ENCODE assay signal across 19 cellular contexts in genomic region chr11:6895010-6895409, GRCh38. TPM values are rescaled to one million over a fixed set of nuclear protein-coding genes. Genes with fewer than 3 reads are reported as not detected.
DNase-seq lines count a peak whose midpoint lies in the region; ATAC-seq, FAIRE-seq and TF ChIP-seq lines count a peak whose summit lies in the region.
"Had no signal": no experiment of that assay in that cellular context is flagged by ENCODE, and none has a peak within 500 bp of the region (broad histone marks: within the 10 kb centered on the region; RNA-seq: fewer than 3 reads in every experiment).

No MANE protein-coding gene starts in this region.

- no peaks in the 10 kb centered on the region for H3K27me3 Mint-ChIP-seq in GM23338 (ENCODE audit: insufficient read depth, low read depth, poor library complexity)

- H3K9me2 ChIP-seq in GM23338 (ENCODE audit: insufficient read depth): no peaks in the 10 kb centered on the region

- no peaks in the 10 kb centered on the region for H3K27me3 ChIP-seq in GM23338 (ENCODE audit: insufficient read depth)
- H3K27me3 ChIP-seq: testis had no signal

- TF ChIP-seq POLR2A in GM12892 (IDR thresholded peaks at IDR 0.05; ENCODE audit: low read depth, low read length): no peak

- H3K4me3 ChIP-seq in GM23338: no peak overlapping the region
- H3K4me3 ChIP-seq: PC-9, testis had no signal

- H3K79me2 ChIP-seq in GM23338 (replicated peaks; ENCODE audit: insufficient read depth): no peaks in the 10 kb centered on the region

- H3K4me3 Mint-ChIP-seq in GM23338: no peak overlapping the region
- H3K4me3 Mint-ChIP-seq: activated naive CD8-positive, alpha-beta T cell treated with anti-CD3 and anti-CD28 coated beads for 36 hours; T-helper 17 cell had no signal

- TF ChIP-seq CTCF in GM23338 (conservative IDR thresholded peaks at IDR 0.05; ENCODE audit: low read depth in 2 of 2): no peak

- no peak overlapping the region for H2AFZ ChIP-seq in GM23338
- H2AFZ ChIP-seq: PC-9 had no signal

- H4K20me1 ChIP-seq in GM23338 (replicated peaks; ENCODE audit: insufficient read depth): no peaks in the 10 kb centered on the region

- FAIRE-seq in GM12892 (lab: Jason Lieb, UNC): peak; percentile 83
- FAIRE-seq: colon had no signal

- H3K36me3 ChIP-seq in GM23338 (ENCODE audit: insufficient read depth): no peaks in the 10 kb centered on the region

- H3K27ac Mint-ChIP-seq in GM23338: no peak overlapping the region
- H3K27ac Mint-ChIP-seq: activated naive CD8-positive, alpha-beta T cell treated with anti-CD3 and anti-CD28 coated beads for 36 hours; T-helper 17 cell had no signal

- no peaks in the 10 kb centered on the region for H3K36me3 Mint-ChIP-seq in GM23338 (ENCODE audit: low read depth)
- H3K36me3 Mint-ChIP-seq: activated naive CD8-positive, alpha-beta T cell treated with anti-CD3 and anti-CD28 coated beads for 36 hours had no signal

- no peak overlapping the region for H3K27ac ChIP-seq in GM23338 (ENCODE audit: low read depth)
- H3K27ac ChIP-seq: PC-9, testis had no signal

- intact Hi-C loops in posterior vena cava (cut with DNase I): no loop called here

- no peaks in the 10 kb centered on the region for H3K4me1 Mint-ChIP-seq in GM23338
- H3K4me1 Mint-ChIP-seq: activated naive CD8-positive, alpha-beta T cell treated with anti-CD3 and anti-CD28 coated beads for 36 hours; T-helper 17 cell had no signal

- DNase-seq in GM12892 (ENCODE audit: insufficient read length): no peak
- no peak for DNase-seq in DMS 273 (lab: John Stamatoyannopoulos, UW; ENCODE audit: unreplicated experiment)
- no peak for DNase-seq in GF-D8 (lab: John Stamatoyannopoulos, UW)
- no peak for DNase-seq in posterior vena cava (ENCODE audit: low spot score)
- DNase-seq in GM23338 (ENCODE audit: low spot score): no peak
- DNase-seq: activated CD4-positive, alpha-beta T cell treated with anti-CD3 and anti-CD28 coated beads, Interleukin-2, amount 50 U/mL, for 1 hour; activated naive CD8-positive, alpha-beta T cell treated with anti-CD3 and anti-CD28 coated beads for 36 hours; NCI-H1930; PC-9; T-helper 17 cell; testis had no signal

- H3F3A ChIP-seq in GM23338 (replicated peaks; ENCODE audit: low read depth): no peaks in the 10 kb centered on the region

- ATAC-seq in GM19438 (IDR thresholded peaks at IDR 0.05; ENCODE audit: low read depth, unreplicated experiment) (peak; percentile 72), HG02759 (IDR thresholded peaks at IDR 0.05; ENCODE audit: unreplicated experiment) (peak; percentile 81), HG03442 (IDR thresholded peaks at IDR 0.05; ENCODE audit: unreplicated experiment) (peak; percentile 92), GM23338 (no peak)
- ATAC-seq: T-helper 17 cell had no signal

- H3K9me3 Mint-ChIP-seq in GM23338: no peaks in the 10 kb centered on the region
- H3K9me3 Mint-ChIP-seq: activated naive CD8-positive, alpha-beta T cell treated with anti-CD3 and anti-CD28 coated beads for 36 hours had no signal

- H3K4me2 ChIP-seq in GM23338: no peak overlapping the region
- H3K4me2 ChIP-seq: PC-9 had no signal

- no peaks in the 10 kb centered on the region for H3K4me1 ChIP-seq in GM23338 (ENCODE audit: insufficient read depth)
- H3K4me1 ChIP-seq: testis had no signal

TF ChIP-seq in GM23338, 12 proteins besides CTCF, POLR2A, EP300 and RAD21 (continues in another document):
- no peak for TF ChIP-seq ZNF462 (CRISPR knock-in tag; IDR thresholded peaks at IDR 0.05)

RNA-seq across cellular contexts. Expression of gene OR2D2, which starts 2.7 kb away (rescaled TPM):
- polyA plus RNA-seq in GM12892 (2012; ENCODE audit: missing spikeins): not detected
- not detected for total RNA-seq in posterior vena cava
- total RNA-seq in GM23338 (2014; rRNA removed; shearing (Covaris generic)): 0.24 and 1.3 TPM in 2 replicates
- polyA plus RNA-seq in GM23338 (2016; fragmentation: Nextera tagmentation; extraction: Ambion mirVana): 0.24 TPM in 1 of 2 replicates, not detected in the other
- total RNA-seq: activated naive CD8-positive, alpha-beta T cell treated with anti-CD3 and anti-CD28 coated beads for 36 hours; PC-9; T-helper 17 cell had no signal
- polyA plus RNA-seq: AG04450, fibroblast of lung had no signal

RNA-seq across cellular contexts. Expression of gene OR10A4, which starts 18.6 kb away (rescaled TPM):
- polyA plus RNA-seq in GM12892 (2012; ENCODE audit: missing spikeins): not detected
- not detected for total RNA-seq in posterior vena cava
- total RNA-seq in GM23338 (2014; rRNA removed; shearing (Covaris generic)): not detected in 2 replicates
- 0.21 TPM in 1 of 2 replicates, not detected in the other for polyA plus RNA-seq in GM23338 (2016; fragmentation: Nextera tagmentation; extraction: Ambion mirVana)
- total RNA-seq: activated naive CD8-positive, alpha-beta T cell treated with anti-CD3 and anti-CD28 coated beads for 36 hours; fibroblast of lung; mononuclear cell; PC-9; renal cortical epithelial cell; T-helper 17 cell; testis had no signal
- polyA plus RNA-seq: AG04450, fibroblast of lung had no signal

RNA-seq across cellular contexts. Expression of gene OR2D3, which starts 25.8 kb away (rescaled TPM):
- not detected for polyA plus RNA-seq in GM12892 (2012; ENCODE audit: missing spikeins)
- not detected for total RNA-seq in posterior vena cava
- not detected in 2 replicates for total RNA-seq in GM23338 (2014; rRNA removed; shearing (Covaris generic))
- 0.21 and 0.65 TPM in 2 replicates for polyA plus RNA-seq in GM23338 (2016; fragmentation: Nextera tagmentation; extraction: Ambion mirVana)
- total RNA-seq: activated naive CD8-positive, alpha-beta T cell treated with anti-CD3 and anti-CD28 coated beads for 36 hours; fibroblast of lung; mononuclear cell; PC-9; renal cortical epithelial cell; T-helper 17 cell; testis had no signal
- polyA plus RNA-seq: AG04450, fibroblast of lung had no signal

RNA-seq across cellular contexts. Expression of gene ZNF215, which starts 31.2 kb away (rescaled TPM):
- polyA plus RNA-seq in GM12892 (2012; ENCODE audit: missing spikeins): 1.6 TPM
- total RNA-seq in posterior vena cava: 1 to 10 TPM; 1.3 to 1.5 TPM
- total RNA-seq in GM23338 (2014; rRNA removed; shearing (Covaris generic)): 18.8 and 20.8 TPM in 2 replicates
- polyA plus RNA-seq in GM23338 (2016; fragmentation: Nextera tagmentation; extraction: Ambion mirVana): 17.3 and 17.6 TPM in 2 replicates
- total RNA-seq: T-helper 17 cell had no signal

RNA-seq across cellular contexts. Expression of gene OR10A2, which starts 32.2 kb away (rescaled TPM):
- 0.25 TPM for polyA plus RNA-seq in GM12892 (2012; ENCODE audit: missing spikeins)
- not detected for total RNA-seq in posterior vena cava
- total RNA-seq in GM23338 (2014; rRNA removed; shearing (Covaris generic)): not detected in 2 replicates
- polyA plus RNA-seq in GM23338 (2016; fragmentation: Nextera tagmentation; extraction: Ambion mirVana): 0.14 and 0.27 TPM in 2 replicates
- total RNA-seq: activated naive CD8-positive, alpha-beta T cell treated with anti-CD3 and anti-CD28 coated beads for 36 hours; fibroblast of lung; mononuclear cell; PC-9; renal cortical epithelial cell; T-helper 17 cell; testis had no signal
- polyA plus RNA-seq: AG04450, fibroblast of lung had no signal
